Comparison of ENCODE assay signal across 28 cellular contexts in the genomic region with DNA sequence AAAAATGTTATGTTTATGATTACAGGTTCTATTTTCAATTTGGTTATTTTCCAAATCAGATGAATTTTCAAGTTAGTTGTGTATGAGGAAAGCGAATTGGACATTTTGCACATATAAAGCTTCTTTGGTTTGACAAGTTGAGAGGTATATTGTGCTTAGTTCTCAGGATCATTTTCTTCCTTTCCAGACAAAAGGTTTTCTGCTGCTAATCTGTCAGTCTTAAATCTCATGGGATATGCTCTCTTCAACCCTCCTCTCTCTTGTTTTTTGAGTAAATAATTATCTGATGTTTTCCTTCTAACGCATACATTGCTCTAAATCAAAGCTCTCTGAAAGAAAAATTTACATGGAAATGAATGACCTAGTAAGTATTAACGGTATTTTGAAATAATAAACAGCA.
"Had no signal": no experiment of that assay in that cellular context is flagged by ENCODE, and none has a peak within 500 bp of the region (broad histone marks: within the 10 kb centered on the region; RNA-seq: fewer than 3 reads in every experiment).

No MANE protein-coding gene starts in this region.

- H3K9me3 Mint-ChIP-seq: mesothelial cell of epicardium had no signal

- DNase-seq: hypothalamus; immature natural killer cell; kidney; left colon; left ventricle myocardium inferior; mesendoderm; naive B cell; natural killer cell; nucleus accumbens; right lobe of liver; stimulated activated CD4-positive, alpha-beta T cell treated with anti-CD3 and anti-CD28 coated beads, Interleukin-1b, Interleukin-23, amount 100 ng/mL, for 48 hours; stimulated activated CD4-positive, alpha-beta T cell treated with anti-CD3 and anti-CD28 coated beads, Interleukin-2, amount 100 ng/mL, for 48 hours; stimulated activated CD4-positive, alpha-beta T cell treated with anti-CD3 and anti-CD28 coated beads, Interleukin-4, amount 100 ng/mL, for 4 hours; stimulated activated CD8-positive, alpha-beta memory T cell treated with anti-CD3 and anti-CD28 coated beads, Interleukin-4, amount 100 ng/mL, for 48 hours; stimulated activated naive B cell treated with anti-CD40 and anti-IgM and Interleukin-4, amounts not matched to agents 10 μg/mL and 1 μg/mL and 100 μg/mL, for 72 hours; stimulated activated naive CD8-positive, alpha-beta T cell treated with anti-CD3 and anti-CD28 coated beads, Interleukin-15, Interleukin-2, amounts not matched to agents 100 U/mL and 50 U/mL, for 24 hours; stomach; testis; thyroid gland; transverse colon; upper lobe of left lung had no signal

- H3K4me1 Mint-ChIP-seq: immature natural killer cell; naive B cell; natural killer cell; neural crest cell; stimulated activated naive B cell treated with anti-CD40 and anti-IgM and Interleukin-4, amounts not matched to agents 10 μg/mL and 1 μg/mL and 100 μg/mL, for 72 hours had no signal

- H3K36me3 Mint-ChIP-seq: immature natural killer cell; mesothelial cell of epicardium; naive B cell; natural killer cell; stimulated activated naive B cell treated with anti-CD40 and anti-IgM and Interleukin-4, amounts not matched to agents 10 μg/mL and 1 μg/mL and 100 μg/mL, for 72 hours had no signal

- H3K4me3 Mint-ChIP-seq: immature natural killer cell; mesothelial cell of epicardium; naive B cell; natural killer cell; neural crest cell; stimulated activated naive B cell treated with anti-CD40 and anti-IgM and Interleukin-4, amounts not matched to agents 10 μg/mL and 1 μg/mL and 100 μg/mL, for 72 hours had no signal

- ATAC-seq: left colon; natural killer cell; right lobe of liver; stimulated activated naive B cell treated with anti-CD40 and anti-IgM and Interleukin-4, amounts not matched to agents 10 μg/mL and 1 μg/mL and 100 μg/mL, for 72 hours; stimulated activated naive CD8-positive, alpha-beta T cell treated with anti-CD3 and anti-CD28 coated beads, Interleukin-15, Interleukin-2, amounts not matched to agents 100 U/mL and 50 U/mL, for 24 hours had no signal

- H3K27me3 Mint-ChIP-seq: naive B cell; progenitor cell of endocrine pancreas; stimulated activated naive B cell treated with anti-CD40 and anti-IgM and Interleukin-4, amounts not matched to agents 10 μg/mL and 1 μg/mL and 100 μg/mL, for 72 hours had no signal

- H3K4me3 ChIP-seq: left ventricle myocardium inferior, lung, right atrium auricular region, right lobe of liver, smooth muscle cell, stomach, testis, thyroid gland, transverse colon, upper lobe of left lung, vagina had no signal

- H3K27ac Mint-ChIP-seq: immature natural killer cell; mesothelial cell of epicardium; naive B cell; natural killer cell; progenitor cell of endocrine pancreas; stimulated activated naive B cell treated with anti-CD40 and anti-IgM and Interleukin-4, amounts not matched to agents 10 μg/mL and 1 μg/mL and 100 μg/mL, for 72 hours had no signal
